9 cellular contexts compared by ENCODE assay signal in genomic region chr16:47018223-47018891, GRCh38. TPM values are rescaled to one million over a fixed set of nuclear protein-coding genes. Genes with fewer than 3 reads are reported as not detected.
DNase-seq lines count a peak whose midpoint lies in the region; ATAC-seq and TF ChIP-seq lines count a peak whose summit lies in the region.
"Had no signal": no experiment of that assay in that cellular context is flagged by ENCODE, and none has a peak within 500 bp of the region (broad histone marks: within the 10 kb centered on the region; RNA-seq: fewer than 3 reads in every experiment).

No MANE protein-coding gene starts in this region.

- H3K4me1 Mint-ChIP-seq in stimulated activated naive CD8-positive, alpha-beta T cell treated with anti-CD3 and anti-CD28 coated beads, Interleukin-15, amount 100 ng/mL, for 72 hours, result peaks cover 27% of the 10 kb centered on the region

- no peak overlapping the region for H3K4me3 Mint-ChIP-seq in stimulated activated naive CD8-positive, alpha-beta T cell treated with anti-CD3 and anti-CD28 coated beads, Interleukin-15, amount 100 ng/mL, for 72 hours
- H3K4me3 Mint-ChIP-seq: stimulated activated naive CD8-positive, alpha-beta T cell treated with anti-CD3 and anti-CD28 coated beads, Interleukin-15, Interleukin-2, amounts not matched to agents 100 ng/mL and 50 ng/mL, for 24 hours had no signal

- DNase-seq in Daoy (ENCODE audit: low read depth), result peak; percentile 21
- peak; percentile 84 to 86 for DNase-seq in NOMO-1 (lab: John Stamatoyannopoulos, UW; ENCODE audit: unreplicated experiment in 2 of 2)
- DNase-seq in activated naive CD4-positive, alpha-beta T cell treated with anti-CD3 and anti-CD28 coated beads, Interleukin-2, amount 50 U/mL, for 16 hours, result peak; percentile 31
- peak; percentile 21 for DNase-seq in kidney epithelial cell (ENCODE audit: low read depth)
- peak; percentile 31 to 58 for DNase-seq in stimulated activated naive CD8-positive, alpha-beta T cell treated with anti-CD3 and anti-CD28 coated beads, Interleukin-15, amount 100 ng/mL, for 72 hours
- no peak for DNase-seq in ascending aorta (ENCODE audit: low spot score in 2 of 2)

- H3K27ac ChIP-seq in ascending aorta, result no peak overlapping the region

- H3K27me3 Mint-ChIP-seq in stimulated activated naive CD8-positive, alpha-beta T cell treated with anti-CD3 and anti-CD28 coated beads, Interleukin-15, amount 100 ng/mL, for 72 hours, result no peaks in the 10 kb centered on the region
- H3K27me3 Mint-ChIP-seq: stimulated activated naive CD8-positive, alpha-beta T cell treated with anti-CD3 and anti-CD28 coated beads, Interleukin-15, Interleukin-2, amounts not matched to agents 100 ng/mL and 50 ng/mL, for 24 hours had no signal

- H3K27ac Mint-ChIP-seq in stimulated activated naive CD8-positive, alpha-beta T cell treated with anti-CD3 and anti-CD28 coated beads, Interleukin-15, amount 100 ng/mL, for 72 hours, result no peak overlapping the region
- H3K27ac Mint-ChIP-seq: stimulated activated naive CD8-positive, alpha-beta T cell treated with anti-CD3 and anti-CD28 coated beads, Interleukin-15, Interleukin-2, amounts not matched to agents 100 ng/mL and 50 ng/mL, for 24 hours had no signal

- H3K36me3 ChIP-seq in kidney epithelial cell (ENCODE audit: control insufficient read depth, insufficient read depth, low read length) (no peaks in the 10 kb centered on the region), ascending aorta (no peaks in the 10 kb centered on the region)

- no peaks in the 10 kb centered on the region for H3K9me3 Mint-ChIP-seq in stimulated activated naive CD8-positive, alpha-beta T cell treated with anti-CD3 and anti-CD28 coated beads, Interleukin-15, amount 100 ng/mL, for 72 hours
- H3K9me3 Mint-ChIP-seq: stimulated activated naive CD8-positive, alpha-beta T cell treated with anti-CD3 and anti-CD28 coated beads, Interleukin-15, Interleukin-2, amounts not matched to agents 100 ng/mL and 50 ng/mL, for 24 hours had no signal

- ATAC-seq in GM19395 (IDR thresholded peaks at IDR 0.05; ENCODE audit: unreplicated experiment), result peak; percentile 100
- ATAC-seq in HG03175 (IDR thresholded peaks at IDR 0.05; ENCODE audit: unreplicated experiment), result peak; percentile 100
- peak; percentile 89 for ATAC-seq in stimulated activated naive CD8-positive, alpha-beta T cell treated with anti-CD3 and anti-CD28 coated beads, Interleukin-15, amount 100 ng/mL, for 72 hours

- no peaks in the 10 kb centered on the region for H3K9me3 ChIP-seq in ascending aorta

- intact Hi-C loops in ascending aorta (cut with DNase I), result no loop called here

- H3K27me3 ChIP-seq in kidney epithelial cell (ENCODE audit: control insufficient read depth, insufficient read depth, low read length), result no peaks in the 10 kb centered on the region
- H3K27me3 ChIP-seq in ascending aorta, result no peaks in the 10 kb centered on the region

- peak; percentile 62 for TF ChIP-seq CTCF in kidney epithelial cell (IDR thresholded peaks at IDR 0.05; ENCODE audit: insufficient read depth, low read length, poor library complexity, severe bottlenecking)
- peak in 1 of 3 experiments; percentile 35 for TF ChIP-seq CTCF in ascending aorta (IDR thresholded peaks at IDR 0.05)

- no peaks in the 10 kb centered on the region for H3K4me1 ChIP-seq in ascending aorta

- H3K4me3 ChIP-seq in kidney epithelial cell (ENCODE audit: low read depth, low read length) (no peak overlapping the region), ascending aorta (no peak overlapping the region)

RNA-seq across cellular contexts. Expression of gene DNAJA2, which starts 44.9 kb away (rescaled TPM):
- 70.6 and 126 TPM in 2 replicates for total RNA-seq in Daoy (2014; rRNA removed; shearing (Covaris generic))
- total RNA-seq in kidney epithelial cell, result 68.4 and 81.9 TPM in 2 replicates
- total RNA-seq in ascending aorta, result 15.8 TPM

Comparison
In these comparisons a context has a peak if more than half of its experiments do, and no peak if none do; other contexts are left out.
1. DNase-seq: peak in Daoy (single experiment), NOMO-1 (2 of 2), activated naive CD4-positive, alpha-beta T cell treated with anti-CD3 and anti-CD28 coated beads, Interleukin-2, amount 50 U/mL, for 16 hours (single experiment), kidney epithelial cell (single experiment) and stimulated activated naive CD8-positive, alpha-beta T cell treated with anti-CD3 and anti-CD28 coated beads, Interleukin-15, amount 100 ng/mL, for 72 hours (2 of 2); none in ascending aorta (0 of 2).
2. Peak in every context shown above with its lines, with median percentiles within 50 percentile points of each other: ATAC-seq.